12 cellular contexts compared by ENCODE assay signal in genomic region chr12:111171334-111171733, GRCh38.
DNase-seq lines count a peak whose midpoint lies in the region; ATAC-seq and TF ChIP-seq lines count a peak whose summit lies in the region.
"Had no signal": no experiment of that assay in that cellular context is flagged by ENCODE, and none has a peak within 500 bp of the region (broad histone marks: within the 10 kb centered on the region; RNA-seq: fewer than 3 reads in every experiment).

No MANE protein-coding gene starts in this region.

- no peak overlapping the region for H3K4me3 ChIP-seq in BLaER1 treated with 17β-estradiol and CSF1 and Interleukin-3, amounts not matched to agents 10 nM and 100 nM
- H3K4me3 ChIP-seq in OCI-LY3 (ENCODE audit: low read length) (no peak overlapping the region), neutrophil (ENCODE audit: low read depth in 1 of 2, low read length in 1 of 2) (peak overlapping the region in 1 of 2 experiments; percentile 40)

- no peak for TF ChIP-seq CTCF in OCI-LY3 (IDR thresholded peaks at IDR 0.05; ENCODE audit: low read depth, low read length)
- no peak for TF ChIP-seq CTCF in neutrophil (IDR thresholded peaks at IDR 0.05)

- DNase-seq in activated CD4-positive, alpha-beta T cell treated with anti-CD3 and anti-CD28 coated beads for 36 hours: no peak
- no peak for DNase-seq in H4 (ENCODE audit: low spot score)
- no peak for DNase-seq in immature natural killer cell
- DNase-seq: 8988T; CD4-positive, alpha-beta memory T cell; DMS153; DMS79 treated with DMSO at 0.1 percent for 48 hours; HCEC 1CT had no signal

- H3K79me2 ChIP-seq in OCI-LY3 (ENCODE audit: low read length): no peaks in the 10 kb centered on the region

- H3K27ac ChIP-seq in BLaER1 treated with 17β-estradiol and CSF1 and Interleukin-3, amounts not matched to agents 10 nM and 100 nM: peak overlapping the region in 2 of 11 experiments; percentile 43 to 63; a peak in 2 of 22 replicates
- no peak overlapping the region for H3K27ac ChIP-seq in OCI-LY3 (ENCODE audit: low read length)
- peak overlapping the region; percentile 79 for H3K27ac ChIP-seq in neutrophil

- no peak overlapping the region; the same call in 1 of the 2 replicates for H2AFZ ChIP-seq in OCI-LY3 (ENCODE audit: low read depth, low read length)

- no peaks in the 10 kb centered on the region for H3K9me3 Mint-ChIP-seq in activated CD4-positive, alpha-beta T cell treated with anti-CD3 and anti-CD28 coated beads for 36 hours (ENCODE audit: low read depth)
- H3K9me3 Mint-ChIP-seq in immature natural killer cell: no peaks in the 10 kb centered on the region
- H3K9me3 Mint-ChIP-seq: CD4-positive, alpha-beta memory T cell had no signal

- peaks cover 7% of the 10 kb centered on the region for H3K27me3 Mint-ChIP-seq in activated CD4-positive, alpha-beta T cell treated with anti-CD3 and anti-CD28 coated beads for 36 hours
- H3K27me3 Mint-ChIP-seq in immature natural killer cell (ENCODE audit: low read depth in 3 of 3): peaks cover 1 to 12% (median 10%) of the 10 kb centered on the region in 3 donors

- peaks cover 34 to 74% (median 53%) of the 10 kb centered on the region in 10 experiments for H3K4me1 ChIP-seq in BLaER1 treated with 17β-estradiol and CSF1 and Interleukin-3, amounts not matched to agents 10 nM and 100 nM
- H3K4me1 ChIP-seq in OCI-LY3 (ENCODE audit: low read length) (peaks cover 19% of the 10 kb centered on the region), neutrophil (ENCODE audit: control insufficient read depth in 1 of 2, insufficient read depth in 1 of 2, low read depth in 1 of 2, low read length in 1 of 2) (peaks cover 52 to 57% of the 10 kb centered on the region in 2 experiments)

- peaks cover 2% of the 10 kb centered on the region for H3K4me1 Mint-ChIP-seq in activated CD4-positive, alpha-beta T cell treated with anti-CD3 and anti-CD28 coated beads for 36 hours
- no peaks in the 10 kb centered on the region for H3K4me1 Mint-ChIP-seq in immature natural killer cell
- H3K4me1 Mint-ChIP-seq: CD4-positive, alpha-beta memory T cell had no signal

- POLR2A ChIA-PET in activated CD4-positive, alpha-beta T cell treated with anti-CD3 and anti-CD28 coated beads for 36 hours (lab: Charles Lee): no interaction called here

- CTCF ChIA-PET in activated CD4-positive, alpha-beta T cell treated with anti-CD3 and anti-CD28 coated beads for 36 hours (lab: Charles Lee): no interaction called here

- no peak for ATAC-seq in activated CD4-positive, alpha-beta T cell treated with anti-CD3 and anti-CD28 coated beads for 36 hours
- ATAC-seq in GM19324 (IDR thresholded peaks at IDR 0.05; ENCODE audit: low FRiP score, unreplicated experiment): no peak

- no peak overlapping the region for H3K27ac Mint-ChIP-seq in activated CD4-positive, alpha-beta T cell treated with anti-CD3 and anti-CD28 coated beads for 36 hours
- H3K27ac Mint-ChIP-seq in immature natural killer cell: no peak overlapping the region

- H3K9ac ChIP-seq in BLaER1 treated with 17β-estradiol and CSF1 and Interleukin-3, amounts not matched to agents 10 nM and 100 nM: no peak overlapping the region
- H3K9ac ChIP-seq in OCI-LY3 (ENCODE audit: low read length): no peak overlapping the region

- intact Hi-C loops in activated CD4-positive, alpha-beta T cell treated with anti-CD3 and anti-CD28 coated beads for 36 hours (cut with DNase I, micrococcal nuclease): loop anchor here in 1 of 2 experiments (5.0 kb wide), 1 partner anchor 149 kb away; no protein-coding TSS in a partner anchor

- H3K27me3 ChIP-seq in BLaER1 treated with 17β-estradiol and CSF1 and Interleukin-3, amounts not matched to agents 10 nM and 100 nM: no peaks in the 10 kb centered on the region
- H3K27me3 ChIP-seq in OCI-LY3 (ENCODE audit: low read depth, low read length): peaks cover 22% of the 10 kb centered on the region
- H3K27me3 ChIP-seq in neutrophil: no peaks in the 10 kb centered on the region

- no peaks in the 10 kb centered on the region for H4K20me1 ChIP-seq in BLaER1 treated with 17β-estradiol and CSF1 and Interleukin-3, amounts not matched to agents 10 nM and 100 nM
- no peaks in the 10 kb centered on the region for H4K20me1 ChIP-seq in OCI-LY3 (ENCODE audit: insufficient read depth, low read length)

- no peaks in the 10 kb centered on the region for H3K36me3 ChIP-seq in BLaER1 treated with 17β-estradiol and CSF1 and Interleukin-3, amounts not matched to agents 10 nM and 100 nM
- H3K36me3 ChIP-seq in OCI-LY3 (replicated peaks; ENCODE audit: low read depth, low read length) (no peaks in the 10 kb centered on the region), neutrophil (no peaks in the 10 kb centered on the region)

- H3K4me2 ChIP-seq in BLaER1 treated with 17β-estradiol and CSF1 and Interleukin-3, amounts not matched to agents 10 nM and 100 nM: peak overlapping the region in 10 of 11 experiments; percentile 64 to 93 (median 74); a peak in 17 of 22 replicates
- peak overlapping the region; percentile 57 for H3K4me2 ChIP-seq in OCI-LY3 (ENCODE audit: low read length)

- no peaks in the 10 kb centered on the region for H3K9me3 ChIP-seq in BLaER1 treated with 17β-estradiol and CSF1 and Interleukin-3, amounts not matched to agents 10 nM and 100 nM (replicated peaks in 1 of 11)
- H3K9me3 ChIP-seq in OCI-LY3 (ENCODE audit: insufficient read depth, low read length) (no peaks in the 10 kb centered on the region), neutrophil (no peaks in the 10 kb centered on the region)

- no peak overlapping the region for H3K4me3 Mint-ChIP-seq in activated CD4-positive, alpha-beta T cell treated with anti-CD3 and anti-CD28 coated beads for 36 hours
- H3K4me3 Mint-ChIP-seq in immature natural killer cell: no peak overlapping the region

- H3K36me3 Mint-ChIP-seq in activated CD4-positive, alpha-beta T cell treated with anti-CD3 and anti-CD28 coated beads for 36 hours (ENCODE audit: low read depth): no peaks in the 10 kb centered on the region
- H3K36me3 Mint-ChIP-seq in immature natural killer cell: no peaks in the 10 kb centered on the region
- H3K36me3 Mint-ChIP-seq: CD4-positive, alpha-beta memory T cell had no signal
